20 cellular contexts compared by ENCODE assay signal in the genomic region with DNA sequence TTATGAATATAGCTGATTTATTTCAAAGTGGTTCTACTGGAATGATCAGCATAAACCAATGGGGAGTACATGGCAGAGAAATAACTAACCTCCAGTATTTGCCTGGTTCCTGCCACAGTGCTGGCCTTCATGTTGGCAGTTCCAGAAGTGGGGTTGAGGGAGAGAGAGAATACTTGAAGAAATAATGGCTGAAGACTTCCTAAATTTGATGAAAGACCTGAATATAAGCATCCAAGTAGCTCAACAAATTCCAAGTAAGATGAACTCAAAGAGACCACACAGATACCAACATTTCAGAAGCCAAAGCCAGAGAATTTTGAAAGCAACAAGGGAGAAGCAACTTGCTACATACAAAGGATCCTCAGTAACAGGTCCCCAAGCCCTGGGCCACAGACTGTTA. TPM values are rescaled to one million over a fixed set of nuclear protein-coding genes. Genes with fewer than 3 reads are reported as not detected.
"Had no signal": no experiment of that assay in that cellular context is flagged by ENCODE, and none has a peak within 500 bp of the region (broad histone marks: within the 10 kb centered on the region; RNA-seq: fewer than 3 reads in every experiment).

No MANE protein-coding gene starts in this region.

- H3K27me3 Mint-ChIP-seq: dendritic cell treated with granulocyte-macrophage colony-stimulating factor and Interleukin-4, amounts not matched to agents 40 ng/mL and 50 ng/mL, for 4 days; progenitor cell of endocrine pancreas; stimulated activated naive B cell treated with anti-CD40 and anti-IgM and Interleukin-4, amounts not matched to agents 10 μg/mL and 1 μg/mL and 100 μg/mL, for 72 hours had no signal

- DNase-seq: cerebellar nuclear complex; endodermal cell; foreskin melanocyte; kidney; left colon; mammary epithelial cell; occipital lobe; pancreas; stimulated activated CD4-positive, alpha-beta T cell treated with anti-CD3 and anti-CD28 coated beads, Interleukin-2, amount 100 ng/mL, for 24 hours; stimulated activated CD4-positive, alpha-beta T cell treated with anti-CD3 and anti-CD28 coated beads, Interleukin-4, amount 100 ng/mL, for 4 hours; stimulated activated naive B cell treated with anti-CD40 and anti-IgM and Interleukin-4, amounts not matched to agents 10 μg/mL and 1 μg/mL and 100 μg/mL, for 72 hours; stomach; substantia nigra; transverse colon had no signal

- H3K27me3 ChIP-seq: pancreas, stomach, transverse colon had no signal

- H3K4me3 Mint-ChIP-seq: dendritic cell treated with granulocyte-macrophage colony-stimulating factor and Interleukin-4, amounts not matched to agents 40 ng/mL and 50 ng/mL, for 4 days; endodermal cell; nephron; stimulated activated naive B cell treated with anti-CD40 and anti-IgM and Interleukin-4, amounts not matched to agents 10 μg/mL and 1 μg/mL and 100 μg/mL, for 72 hours had no signal

- H3K4me1 Mint-ChIP-seq: endodermal cell, nephron had no signal

- H3K4me1 ChIP-seq: pancreas, stomach, transverse colon had no signal

- H3K27ac ChIP-seq: pancreas, stomach, thoracic aorta, transverse colon had no signal

- H3K27ac Mint-ChIP-seq: dendritic cell treated with granulocyte-macrophage colony-stimulating factor and Interleukin-4, amounts not matched to agents 40 ng/mL and 50 ng/mL, for 4 days; endodermal cell; nephron; progenitor cell of endocrine pancreas; stimulated activated naive B cell treated with anti-CD40 and anti-IgM and Interleukin-4, amounts not matched to agents 10 μg/mL and 1 μg/mL and 100 μg/mL, for 72 hours had no signal

- H3K4me3 ChIP-seq: pancreas, stomach, thoracic aorta, transverse colon had no signal

- ATAC-seq: left colon; pancreas; sciatic nerve; stimulated activated naive B cell treated with anti-CD40 and anti-IgM and Interleukin-4, amounts not matched to agents 10 μg/mL and 1 μg/mL and 100 μg/mL, for 72 hours had no signal

- H3K9me3 ChIP-seq: pancreas had no signal

RNA-seq across cellular contexts. Expression of a gene that starts 34.3 kb away (rescaled TPM):
- total RNA-seq: endodermal cell, progenitor cell of endocrine pancreas, renal cortical epithelial cell had no signal
